In genomic region chr10:77564781-77565589, GRCh38 we compare ENCODE assay signal across 12 cellular contexts.
DNase-seq lines count a peak whose midpoint lies in the region; ATAC-seq and TF ChIP-seq lines count a peak whose summit lies in the region.
"Had no signal": no experiment of that assay in that cellular context is flagged by ENCODE, and none has a peak within 500 bp of the region (broad histone marks: within the 10 kb centered on the region; RNA-seq: fewer than 3 reads in every experiment).

No MANE protein-coding gene starts in this region.

- no peak for TF ChIP-seq CTCF in endodermal cell (conservative IDR thresholded peaks at IDR 0.05)
- no peak for TF ChIP-seq CTCF in omental fat pad (IDR thresholded peaks at IDR 0.05)
- TF ChIP-seq CTCF in CD8-positive, alpha-beta T cell (IDR thresholded peaks at IDR 0.05) = no peak
- no peak for TF ChIP-seq CTCF in GM13976 (IDR thresholded peaks at IDR 0.05; ENCODE audit: borderline replicate concordance, control extremely low read depth, extremely low read depth, insufficient read depth, missing control alignments)

- peaks cover 2% of the 10 kb centered on the region for H3K9me3 Mint-ChIP-seq in endodermal cell
- H3K9me3 Mint-ChIP-seq in CD8-positive, alpha-beta T cell = no peaks in the 10 kb centered on the region
- H3K9me3 Mint-ChIP-seq in activated CD8-positive, alpha-beta T cell treated with anti-CD3 and anti-CD28 coated beads, Interleukin-2, amount 10 ng/mL, durations not matched to agents 7 days and 5 days (ENCODE audit: insufficient read depth) = no peaks in the 10 kb centered on the region
- H3K9me3 Mint-ChIP-seq: activated CD8-positive, alpha-beta T cell treated with anti-CD3 and anti-CD28 coated beads for 36 hours had no signal

- peak overlapping the region; percentile 57 for H3K27ac Mint-ChIP-seq in endodermal cell
- no peak overlapping the region for H3K27ac Mint-ChIP-seq in CD8-positive, alpha-beta T cell
- H3K27ac Mint-ChIP-seq in activated CD8-positive, alpha-beta T cell treated with anti-CD3 and anti-CD28 coated beads, Interleukin-2, amount 10 ng/mL, durations not matched to agents 7 days and 5 days = no peak overlapping the region
- H3K27ac Mint-ChIP-seq: activated CD8-positive, alpha-beta T cell treated with anti-CD3 and anti-CD28 coated beads for 36 hours had no signal

- peaks cover 8% of the 10 kb centered on the region for H3K27me3 Mint-ChIP-seq in endodermal cell (ENCODE audit: insufficient read depth)
- peaks cover 23% of the 10 kb centered on the region for H3K27me3 Mint-ChIP-seq in CD8-positive, alpha-beta T cell (ENCODE audit: low read depth)
- peaks cover 36% of the 10 kb centered on the region for H3K27me3 Mint-ChIP-seq in activated CD8-positive, alpha-beta T cell treated with anti-CD3 and anti-CD28 coated beads, Interleukin-2, amount 10 ng/mL, durations not matched to agents 7 days and 5 days (ENCODE audit: low read depth)

- H3K36me3 Mint-ChIP-seq in endodermal cell (ENCODE audit: low read depth) = no peaks in the 10 kb centered on the region
- H3K36me3 Mint-ChIP-seq in CD8-positive, alpha-beta T cell = no peaks in the 10 kb centered on the region
- H3K36me3 Mint-ChIP-seq in activated CD8-positive, alpha-beta T cell treated with anti-CD3 and anti-CD28 coated beads, Interleukin-2, amount 10 ng/mL, durations not matched to agents 7 days and 5 days (ENCODE audit: low read depth) = no peaks in the 10 kb centered on the region

- no peak overlapping the region for H3K4me3 Mint-ChIP-seq in endodermal cell
- H3K4me3 Mint-ChIP-seq in CD8-positive, alpha-beta T cell = no peak overlapping the region
- H3K4me3 Mint-ChIP-seq in activated CD8-positive, alpha-beta T cell treated with anti-CD3 and anti-CD28 coated beads, Interleukin-2, amount 10 ng/mL, durations not matched to agents 7 days and 5 days = no peak overlapping the region
- H3K4me3 Mint-ChIP-seq: activated CD8-positive, alpha-beta T cell treated with anti-CD3 and anti-CD28 coated beads for 36 hours had no signal

- peak; percentile 88 for DNase-seq in Daoy (ENCODE audit: low read depth)
- DNase-seq in M059J (ENCODE audit: low read depth) = peak; percentile 92
- DNase-seq in endodermal cell = peak; percentile 89
- DNase-seq in omental fat pad (ENCODE audit: low spot score) = no peak
- no peak for DNase-seq in CD8-positive, alpha-beta T cell
- no peak for DNase-seq in GM13976 (ENCODE audit: low spot score)
- no peak for DNase-seq in activated CD4-positive, alpha-beta T cell treated with anti-CD3 and anti-CD28 coated beads, Interleukin-2, amount 50 U/mL, for 48 hours
- DNase-seq in activated CD8-positive, alpha-beta T cell treated with anti-CD3 and anti-CD28 coated beads, Interleukin-2, amount 10 ng/mL, durations not matched to agents 7 days and 5 days = no peak
- DNase-seq: activated CD8-positive, alpha-beta T cell treated with anti-CD3 and anti-CD28 coated beads for 36 hours; brain microvascular endothelial cell; NCI-H1048 had no signal

- no peaks in the 10 kb centered on the region for H3K36me3 ChIP-seq in endodermal cell (ENCODE audit: control insufficient read depth, insufficient read depth, low read length)
- no peaks in the 10 kb centered on the region for H3K36me3 ChIP-seq in CD8-positive, alpha-beta T cell (ENCODE audit: insufficient read depth, low read length)
- H3K36me3 ChIP-seq: brain microvascular endothelial cell had no signal

- in situ Hi-C loops in GM13976 (cut with MboI; ENCODE audit: low sequenced_read_pairs, unreplicated experiment) = no loop called here

- H3K4me1 ChIP-seq in endodermal cell (ENCODE audit: control insufficient read depth, insufficient read depth, low read length) = no peaks in the 10 kb centered on the region
- no peaks in the 10 kb centered on the region for H3K4me1 ChIP-seq in CD8-positive, alpha-beta T cell (ENCODE audit: insufficient read depth, low read length)

- H3K9ac ChIP-seq in endodermal cell (ENCODE audit: extremely low read depth, low read length, poor library complexity, severe bottlenecking) = no peak overlapping the region

- no peaks in the 10 kb centered on the region for H3K9me3 ChIP-seq in endodermal cell (ENCODE audit: control insufficient read depth, low read length)
- H3K9me3 ChIP-seq in CD8-positive, alpha-beta T cell (ENCODE audit: low read length) = no peaks in the 10 kb centered on the region

- intact Hi-C loops in CD8-positive, alpha-beta T cell (cut with DNase I, micrococcal nuclease) = no loop called here

- CTCF ChIA-PET in CD8-positive, alpha-beta T cell (lab: Charles Lee) = no interaction called here
- CTCF ChIA-PET in activated CD8-positive, alpha-beta T cell treated with anti-CD3 and anti-CD28 coated beads, Interleukin-2, amount 10 ng/mL, durations not matched to agents 7 days and 5 days (lab: Charles Lee) = no interaction called here

- H3K4me1 Mint-ChIP-seq in endodermal cell = peaks cover 7% of the 10 kb centered on the region
- no peaks in the 10 kb centered on the region for H3K4me1 Mint-ChIP-seq in CD8-positive, alpha-beta T cell (ENCODE audit: low read depth)
- H3K4me1 Mint-ChIP-seq in activated CD8-positive, alpha-beta T cell treated with anti-CD3 and anti-CD28 coated beads, Interleukin-2, amount 10 ng/mL, durations not matched to agents 7 days and 5 days (ENCODE audit: low read depth) = no peaks in the 10 kb centered on the region

- peaks cover 6% of the 10 kb centered on the region for H3K27me3 ChIP-seq in endodermal cell (ENCODE audit: control insufficient read depth, insufficient read depth, low read length, poor library complexity, severe bottlenecking)
- H3K27me3 ChIP-seq in CD8-positive, alpha-beta T cell (ENCODE audit: insufficient read depth, low read length) = no peaks in the 10 kb centered on the region
- H3K27me3 ChIP-seq: brain microvascular endothelial cell had no signal

- H3K4me3 ChIP-seq in endodermal cell (ENCODE audit: low read length) = no peak overlapping the region
- no peak overlapping the region for H3K4me3 ChIP-seq in CD8-positive, alpha-beta T cell (ENCODE audit: low read depth, low read length)

- H3K27ac ChIP-seq in endodermal cell (ENCODE audit: low read depth, low read length) = no peak overlapping the region
- H3K27ac ChIP-seq in CD8-positive, alpha-beta T cell (ENCODE audit: low read depth, low read length) = no peak overlapping the region
- H3K27ac ChIP-seq: brain microvascular endothelial cell had no signal

- ATAC-seq in omental fat pad (ENCODE audit: low FRiP score) = peak; percentile 91
- no peak for ATAC-seq in CD8-positive, alpha-beta T cell
- ATAC-seq in activated CD8-positive, alpha-beta T cell treated with anti-CD3 and anti-CD28 coated beads, Interleukin-2, amount 10 ng/mL, durations not matched to agents 7 days and 5 days = no peak
- ATAC-seq: activated CD8-positive, alpha-beta T cell treated with anti-CD3 and anti-CD28 coated beads for 36 hours; Right ventricle myocardium inferior had no signal

- POLR2A ChIA-PET in CD8-positive, alpha-beta T cell (lab: Charles Lee) = no interaction called here
- POLR2A ChIA-PET in activated CD8-positive, alpha-beta T cell treated with anti-CD3 and anti-CD28 coated beads, Interleukin-2, amount 10 ng/mL, durations not matched to agents 7 days and 5 days (lab: Charles Lee) = no interaction called here

- 20 to 46% methylated on average over 6 to 10 of the region's 10 CpGs for WGBS in endodermal cell (ENCODE audit: insufficient coverage in 1 of 2, insufficient read length in 1 of 2), 2 experiments

Comparison
In these comparisons a context has a peak if more than half of its experiments do, and no peak if none do; other contexts are left out.
1. DNase-seq: peak in Daoy (single experiment), M059J (single experiment) and endodermal cell (single experiment); none in omental fat pad (single experiment), CD8-positive, alpha-beta T cell (0 of 7), GM13976 (single experiment), activated CD4-positive, alpha-beta T cell treated with anti-CD3 and anti-CD28 coated beads, Interleukin-2, amount 50 U/mL, for 48 hours (0 of 2) and activated CD8-positive, alpha-beta T cell treated with anti-CD3 and anti-CD28 coated beads, Interleukin-2, amount 10 ng/mL, durations not matched to agents 7 days and 5 days (single experiment).